Comparison of ENCODE assay signal across 8 cellular contexts in the genomic region with DNA sequence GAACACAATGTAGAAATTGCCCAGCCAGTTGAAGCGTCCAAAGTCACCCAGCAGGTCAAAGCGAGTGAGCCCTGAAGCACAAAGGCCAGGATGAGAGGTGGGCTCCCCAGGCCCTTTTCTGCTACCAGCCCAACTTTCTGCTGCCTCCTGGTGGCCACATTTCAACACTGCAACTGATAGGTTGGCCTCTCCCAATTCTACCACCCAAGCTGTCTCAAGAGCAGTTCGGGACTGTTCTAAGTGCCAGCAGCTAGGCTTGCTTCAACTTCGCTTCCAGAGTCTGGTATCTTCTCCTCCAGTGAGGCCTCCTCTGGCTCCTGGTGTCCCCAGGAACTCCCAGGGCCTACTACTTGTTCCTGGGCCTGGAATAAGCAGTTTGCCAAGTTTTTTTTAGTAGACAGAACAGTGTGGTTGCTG. TPM values are rescaled to one million over a fixed set of nuclear protein-coding genes. Genes with fewer than 3 reads are reported as not detected.
DNase-seq lines count a peak whose midpoint lies in the region; ATAC-seq and TF ChIP-seq lines count a peak whose summit lies in the region.

No MANE protein-coding gene starts in this region.

- H3K27me3 ChIP-seq in GM06990 (replicated peaks; ENCODE audit: control insufficient read depth, insufficient read depth, low read length) (no peaks in the 10 kb centered on the region), MG63 (0 out of 2 replicates have a peak, but pooled peaks cover 4% of the 10 kb centered on the region), stomach (peaks cover 12 to 23% (median 19%) of the 10 kb centered on the region in 3 donors)

- H3K4me3 ChIP-seq in GM06990 (replicated peaks; ENCODE audit: low read depth, low read length) (no peak overlapping the region), MG63 (no peak overlapping the region), mucosa of descending colon (no peak overlapping the region), stomach (no peak overlapping the region)

- TF ChIP-seq CTCF in GM06990 (IDR thresholded peaks at IDR 0.05; ENCODE audit: insufficient read depth, low read length, poor library complexity, severe bottlenecking), result peak; percentile 89
- TF ChIP-seq CTCF in mucosa of descending colon (IDR thresholded peaks at IDR 0.05), result peak; percentile 69
- TF ChIP-seq CTCF in stomach (IDR thresholded peaks at IDR 0.05), result peak in 5 of 7 experiments; percentile 60 to 81 (median 75)

- ATAC-seq in mucosa of descending colon (peak; percentile 68), HG02870 (IDR thresholded peaks at IDR 0.05; ENCODE audit: unreplicated experiment) (no peak), HG03108 (IDR thresholded peaks at IDR 0.05; ENCODE audit: unreplicated experiment) (no peak)

- no peaks in the 10 kb centered on the region for H3K9me3 ChIP-seq in MG63
- H3K9me3 ChIP-seq in mucosa of descending colon, result no peaks in the 10 kb centered on the region
- no peaks in the 10 kb centered on the region for H3K9me3 ChIP-seq in stomach

- no peak overlapping the region for H3K27ac ChIP-seq in stomach

- intact Hi-C loops in mucosa of descending colon (cut with DNase I, micrococcal nuclease), result no loop called here
- intact Hi-C loops in stomach (cut with DNase I; ENCODE audit: low total_unique reads), result no loop called here

- no peak for DNase-seq in GM06990 (ENCODE audit: extremely low read depth, insufficient read length)
- peak; percentile 25 for DNase-seq in MG63
- DNase-seq in activated CD4-positive, alpha-beta T cell treated with anti-CD3 and anti-CD28 coated beads for 4 hours, result peak; percentile 46 to 67
- peak; percentile 79 for DNase-seq in dermis blood vessel endothelial cell
- peak in 1 of 3 donors; percentile 66 for DNase-seq in mucosa of descending colon
- DNase-seq in stomach, result peak; percentile 61

- H3K36me3 ChIP-seq in GM06990 (ENCODE audit: control insufficient read depth, insufficient read depth, low read length) (peaks cover 14% of the 10 kb centered on the region), MG63 (peaks cover 9% of the 10 kb centered on the region), mucosa of descending colon (ENCODE audit: low read depth) (peaks cover 5% of the 10 kb centered on the region), stomach (peaks cover 52 to 66% (median 66%) of the 10 kb centered on the region in 4 donors)

- TF ChIP-seq POLR2A in stomach (IDR thresholded peaks at IDR 0.05), result no peak

- 52 to 71% (median 69%) methylated on average over 4 of the region's 4 CpGs for WGBS in stomach, 5 donors

- H3K4me1 ChIP-seq in mucosa of descending colon (ENCODE audit: low read depth) (peaks cover 10% of the 10 kb centered on the region), stomach (peaks cover 9 to 21% (median 17%) of the 10 kb centered on the region in 4 donors)

- no peak for TF ChIP-seq EP300 in stomach (IDR thresholded peaks at IDR 0.05)

RNA-seq across cellular contexts. Expression of a gene that starts 3.4 kb away (rescaled TPM):
- not detected in 2 replicates for total RNA-seq in MG63 (2014; rRNA removed; shearing (Covaris generic); ENCODE audit: low replicate concordance)
- 1.2 and 3.7 TPM in 2 replicates for total RNA-seq in dermis blood vessel endothelial cell
- total RNA-seq in mucosa of descending colon, result under 1 TPM; 0.26 to 0.54 (median 0.46) TPM
- 1 to 10 TPM in 1 of 5 donors, under 1 TPM in 2, not detected in 2; 0.29 to 1.1 (median 0.58) TPM for total RNA-seq in stomach
- polyA plus RNA-seq in stomach, result under 1 TPM; 0.10 to 0.15 (median 0.12) TPM

RNA-seq across cellular contexts. Expression of a gene that starts 12.6 kb away (rescaled TPM):
- 20.5 and 28.4 TPM in 2 replicates for total RNA-seq in MG63 (2014; rRNA removed; shearing (Covaris generic); ENCODE audit: low replicate concordance)
- 101 and 122 TPM in 2 replicates for total RNA-seq in dermis blood vessel endothelial cell
- total RNA-seq in mucosa of descending colon, result 10 to 100 TPM; 46.1 to 77.4 (median 68.1) TPM
- 10 to 100 TPM; 11.2 to 61.4 (median 54.9) TPM for total RNA-seq in stomach
- 10 to 100 TPM in 1 of 3 donors, 1 to 10 TPM in 2; 6.8 to 40.4 (median 7.8) TPM for polyA plus RNA-seq in stomach

RNA-seq across cellular contexts. Expression of a gene that starts 28.3 kb away (rescaled TPM):
- 0.16 TPM in 1 of 2 replicates, not detected in the other for total RNA-seq in MG63 (2014; rRNA removed; shearing (Covaris generic); ENCODE audit: low replicate concordance)
- 1.2 and 2.0 TPM in 2 replicates for total RNA-seq in dermis blood vessel endothelial cell
- total RNA-seq in mucosa of descending colon, result under 1 TPM; 0.23 to 0.58 (median 0.38) TPM
- total RNA-seq in stomach, result not detected
- polyA plus RNA-seq in stomach, result 1 to 10 TPM in 1 of 3 donors, under 1 TPM in 1, not detected in 1; 0.75 to 1.0 TPM

RNA-seq across cellular contexts. Expression of a gene that starts 33.2 kb away (rescaled TPM):
- total RNA-seq in MG63 (2014; rRNA removed; shearing (Covaris generic); ENCODE audit: low replicate concordance), result 2,940 and 4,183 TPM in 2 replicates
- total RNA-seq in dermis blood vessel endothelial cell (1,075 and 1,939 TPM in 2 replicates), mucosa of descending colon (100 to 1,000 TPM; 391 to 679 (median 491) TPM), stomach (100 to 1,000 TPM; 205 to 529 (median 339) TPM)
- polyA plus RNA-seq in stomach, result 100 to 1,000 TPM; 436 to 710 (median 468) TPM

RNA-seq across cellular contexts. Expression of a gene that starts 37.4 kb away (rescaled TPM):
- 8.6 and 11.7 TPM in 2 replicates for total RNA-seq in MG63 (2014; rRNA removed; shearing (Covaris generic); ENCODE audit: low replicate concordance)
- 41.2 and 99.0 TPM in 2 replicates for total RNA-seq in dermis blood vessel endothelial cell
- total RNA-seq in mucosa of descending colon, result 100 to 1,000 TPM in 1 of 3 donors, 10 to 100 TPM in 2; 83.3 to 102 (median 88.5) TPM
- total RNA-seq in stomach, result 100 to 1,000 TPM in 3 of 5 donors, 10 to 100 TPM in 2; 65.4 to 220 (median 110) TPM
- 10 to 100 TPM in 1 of 3 donors, 1 to 10 TPM in 2; 3.2 to 17.2 (median 7.4) TPM for polyA plus RNA-seq in stomach
